8 cellular contexts compared by ENCODE assay signal in the genomic region with DNA sequence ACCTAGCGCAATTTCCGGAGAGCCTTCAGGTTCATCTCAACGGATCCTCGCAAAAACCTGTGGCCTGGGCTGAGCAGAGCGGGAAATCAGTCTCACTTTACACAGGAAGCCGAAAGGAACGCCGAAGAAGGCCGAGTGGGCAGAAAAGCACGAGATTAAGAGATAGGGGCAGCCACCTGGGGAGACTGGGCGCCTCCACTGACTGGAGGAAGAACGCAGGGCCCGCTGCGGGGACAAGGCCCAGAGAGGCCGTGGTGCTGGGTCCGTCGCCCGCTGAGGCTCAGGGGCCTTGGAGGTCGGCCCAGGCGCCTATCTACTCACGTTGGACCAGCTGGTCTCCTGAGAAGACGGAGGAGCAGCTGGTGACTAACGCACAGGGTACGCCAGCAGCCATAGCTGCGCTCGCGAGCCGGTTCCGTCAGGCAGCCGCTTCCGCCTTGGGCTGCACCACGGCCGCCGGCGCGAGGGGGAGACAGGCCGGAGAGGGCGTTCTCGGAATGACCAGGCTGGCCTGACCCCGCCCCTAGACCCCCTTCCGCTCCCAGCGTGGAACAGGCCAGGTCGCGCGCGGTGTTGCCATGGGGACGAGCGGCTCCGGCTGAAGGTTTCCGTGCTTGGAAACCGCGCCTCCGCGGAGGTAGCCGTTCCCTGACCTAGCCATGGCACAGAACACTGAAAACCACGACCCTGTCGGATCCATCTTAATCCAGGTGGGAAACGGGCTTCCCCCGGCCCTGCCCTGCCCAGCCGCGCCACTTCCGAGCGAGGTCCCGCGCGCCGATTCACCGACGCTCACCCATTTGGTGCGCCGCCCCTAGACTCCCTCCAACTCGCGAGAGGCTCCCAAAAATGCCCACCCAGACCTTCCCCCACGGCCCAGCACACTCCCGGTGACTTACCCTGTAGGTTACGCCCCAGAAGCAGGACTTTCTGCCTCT. TPM values are rescaled to one million over a fixed set of nuclear protein-coding genes. Genes with fewer than 3 reads are reported as not detected.
DNase-seq lines count a peak whose midpoint lies in the region; ATAC-seq and TF ChIP-seq lines count a peak whose summit lies in the region.

A gene with protein sequence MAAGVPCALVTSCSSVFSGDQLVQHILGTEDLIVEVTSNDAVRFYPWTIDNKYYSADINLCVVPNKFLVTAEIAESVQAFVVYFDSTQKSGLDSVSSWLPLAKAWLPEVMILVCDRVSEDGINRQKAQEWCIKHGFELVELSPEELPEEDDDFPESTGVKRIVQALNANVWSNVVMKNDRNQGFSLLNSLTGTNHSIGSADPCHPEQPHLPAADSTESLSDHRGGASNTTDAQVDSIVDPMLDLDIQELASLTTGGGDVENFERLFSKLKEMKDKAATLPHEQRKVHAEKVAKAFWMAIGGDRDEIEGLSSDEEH (minus strand): TSS at position 424 of the 938 bp plus-strand sequence. CDS start 30 bp downstream, at position 394.
A gene (plus strand): TSS at position 549 of the 938 bp plus-strand sequence. CDS start 111 bp downstream, at position 660.

- H3K27me3 Mint-ChIP-seq in activated naive CD8-positive, alpha-beta T cell treated with anti-CD3 and anti-CD28 coated beads for 36 hours, result peaks cover 7% of the 10 kb centered on the region

- H3K9me3 ChIP-seq in osteoblast (ENCODE audit: low read depth, low read length), result no peaks in the 10 kb centered on the region
- no peaks in the 10 kb centered on the region for H3K9me3 ChIP-seq in thymus (ENCODE audit: control insufficient read depth)

- peak within 1 kb of the TSS; percentile 98 for H3K4me3 Mint-ChIP-seq in activated naive CD8-positive, alpha-beta T cell treated with anti-CD3 and anti-CD28 coated beads for 36 hours

- TF ChIP-seq CTCF in GM10266 (IDR thresholded peaks at IDR 0.05; ENCODE audit: control insufficient read depth, insufficient read depth, low read depth, missing control alignments), result no peak
- no peak for TF ChIP-seq CTCF in osteoblast (IDR thresholded peaks at IDR 0.05; ENCODE audit: extremely low read depth, low read depth, low read length)

- H3K36me3 Mint-ChIP-seq in activated naive CD8-positive, alpha-beta T cell treated with anti-CD3 and anti-CD28 coated beads for 36 hours, result peaks cover 15% of the 10 kb centered on the region

- peak within 1 kb of the TSS; percentile 84 for H3K4me2 ChIP-seq in osteoblast (ENCODE audit: insufficient read depth, low read length)

- H3K27me3 ChIP-seq in osteoblast (ENCODE audit: insufficient read depth, low read length) (no peaks in the 10 kb centered on the region), thymus (ENCODE audit: control insufficient read depth, insufficient read depth) (no peaks in the 10 kb centered on the region)

- peaks cover 6% of the 10 kb centered on the region for H4K20me1 ChIP-seq in osteoblast (ENCODE audit: insufficient read depth, low read length)

- peak within 1 kb of the TSS; percentile 95 for H3K27ac Mint-ChIP-seq in activated naive CD8-positive, alpha-beta T cell treated with anti-CD3 and anti-CD28 coated beads for 36 hours

- peaks cover 24% of the 10 kb centered on the region for H3K4me1 Mint-ChIP-seq in activated naive CD8-positive, alpha-beta T cell treated with anti-CD3 and anti-CD28 coated beads for 36 hours

- H3K36me3 ChIP-seq in osteoblast (ENCODE audit: insufficient read depth, low read length) (no peaks in the 10 kb centered on the region), thymus (ENCODE audit: control insufficient read depth, insufficient read depth) (no peaks in the 10 kb centered on the region)

- H3K79me2 ChIP-seq in osteoblast (ENCODE audit: insufficient read depth, low read length), result peaks cover 48% of the 10 kb centered on the region

- H3K4me1 ChIP-seq in osteoblast (ENCODE audit: insufficient read depth, low read length) (peaks cover 17% of the 10 kb centered on the region), thymus (ENCODE audit: control insufficient read depth, insufficient read depth, low read length) (peaks cover 8% of the 10 kb centered on the region)

- peak within 1 kb of the TSS; percentile 100 for H3K27ac ChIP-seq in osteoblast (ENCODE audit: low read depth, low read length)
- peak within 1 kb of the TSS; percentile 91 for H3K27ac ChIP-seq in thymus (ENCODE audit: low read depth)

- H3K4me3 ChIP-seq in osteoblast (ENCODE audit: insufficient read depth, low read length) (peak within 1 kb of the TSS; percentile 98), thymus (ENCODE audit: low read length) (peak within 1 kb of the TSS; percentile 76)

- DNase-seq in GM10266 (ENCODE audit: extremely low spot score), result peak; percentile 94
- DNase-seq in NCI-H1092 treated with DMSO at 0.1 percent for 48 hours (lab: John Stamatoyannopoulos, UW), result peak; percentile 90
- peak; percentile 99 for DNase-seq in activated naive CD8-positive, alpha-beta T cell treated with anti-CD3 and anti-CD28 coated beads for 36 hours
- peak; percentile 91 to 99 (median 96) for DNase-seq in head of caudate nucleus
- DNase-seq in osteoblast (ENCODE audit: insufficient read length, low spot score, missing footprints), result peak; percentile 97

- WGBS in thymus, result under 1% methylated on average over 76 of the region's 76 CpGs

- peak within 1 kb of the TSS; percentile 92 for H2AFZ ChIP-seq in osteoblast (ENCODE audit: low read length)

- intact Hi-C loops in head of caudate nucleus (cut with DNase I), result no loop called here

- H3K9me3 Mint-ChIP-seq in activated naive CD8-positive, alpha-beta T cell treated with anti-CD3 and anti-CD28 coated beads for 36 hours, result no peaks in the 10 kb centered on the region

- ATAC-seq in HG02623 (IDR thresholded peaks at IDR 0.05; ENCODE audit: unreplicated experiment), result peak; percentile 90
- ATAC-seq in SK-N-SH treated with all-trans-retinoic acid at 6 μM for 48 hours, result peak; percentile 97

TF ChIP-seq in SK-N-SH treated with all-trans-retinoic acid at 6 μM for 48 hours, 23 proteins besides CTCF, POLR2A, EP300 and RAD21:
- TF ChIP-seq, protein P1, sequence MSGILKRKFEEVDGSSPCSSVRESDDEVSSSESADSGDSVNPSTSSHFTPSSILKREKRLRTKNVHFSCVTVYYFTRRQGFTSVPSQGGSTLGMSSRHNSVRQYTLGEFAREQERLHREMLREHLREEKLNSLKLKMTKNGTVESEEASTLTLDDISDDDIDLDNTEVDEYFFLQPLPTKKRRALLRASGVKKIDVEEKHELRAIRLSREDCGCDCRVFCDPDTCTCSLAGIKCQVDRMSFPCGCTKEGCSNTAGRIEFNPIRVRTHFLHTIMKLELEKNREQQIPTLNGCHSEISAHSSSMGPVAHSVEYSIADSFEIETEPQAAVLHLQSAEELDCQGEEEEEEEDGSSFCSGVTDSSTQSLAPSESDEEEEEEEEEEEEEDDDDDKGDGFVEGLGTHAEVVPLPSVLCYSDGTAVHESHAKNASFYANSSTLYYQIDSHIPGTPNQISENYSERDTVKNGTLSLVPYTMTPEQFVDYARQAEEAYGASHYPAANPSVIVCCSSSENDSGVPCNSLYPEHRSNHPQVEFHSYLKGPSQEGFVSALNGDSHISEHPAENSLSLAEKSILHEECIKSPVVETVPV (CRISPR knock-in tag; IDR thresholded peaks at IDR 0.05), result no peak
- TF ChIP-seq ZNF70 (CRISPR knock-in tag; IDR thresholded peaks at IDR 0.05) (peak; percentile 70; the same call in 1 of the 2 replicates), ZNF8 (CRISPR knock-in tag; IDR thresholded peaks at IDR 0.05) (peak; percentile 25; the same call in 1 of the 2 replicates)
TF ChIP-seq in SK-N-SH treated with all-trans-retinoic acid at 6 μM for 48 hours: peak in this region for 2.

RNA-seq across cellular contexts. Expression of the first gene that starts in this region (rescaled TPM):
- 10 to 100 TPM; 50.6 to 51.0 TPM for total RNA-seq in activated naive CD8-positive, alpha-beta T cell treated with anti-CD3 and anti-CD28 coated beads for 36 hours
- total RNA-seq in osteoblast, result 41.8 and 51.0 TPM in 2 replicates
- 23.2 TPM for polyA plus RNA-seq in thymus

RNA-seq across cellular contexts. Expression of the second gene that starts in this region (rescaled TPM):
- total RNA-seq in activated naive CD8-positive, alpha-beta T cell treated with anti-CD3 and anti-CD28 coated beads for 36 hours, result 1 to 10 TPM; 1.3 to 1.4 TPM
- total RNA-seq in osteoblast, result 4.7 and 5.8 TPM in 2 replicates
- polyA plus RNA-seq in thymus, result 0.91 TPM

Comparison
In these comparisons a context has a peak if more than half of its experiments do, and no peak if none do; other contexts are left out.
1. Peak in every context shown above with its lines: DNase-seq, ATAC-seq, H3K4me3 ChIP-seq and H3K27ac ChIP-seq.